In the genomic region with DNA sequence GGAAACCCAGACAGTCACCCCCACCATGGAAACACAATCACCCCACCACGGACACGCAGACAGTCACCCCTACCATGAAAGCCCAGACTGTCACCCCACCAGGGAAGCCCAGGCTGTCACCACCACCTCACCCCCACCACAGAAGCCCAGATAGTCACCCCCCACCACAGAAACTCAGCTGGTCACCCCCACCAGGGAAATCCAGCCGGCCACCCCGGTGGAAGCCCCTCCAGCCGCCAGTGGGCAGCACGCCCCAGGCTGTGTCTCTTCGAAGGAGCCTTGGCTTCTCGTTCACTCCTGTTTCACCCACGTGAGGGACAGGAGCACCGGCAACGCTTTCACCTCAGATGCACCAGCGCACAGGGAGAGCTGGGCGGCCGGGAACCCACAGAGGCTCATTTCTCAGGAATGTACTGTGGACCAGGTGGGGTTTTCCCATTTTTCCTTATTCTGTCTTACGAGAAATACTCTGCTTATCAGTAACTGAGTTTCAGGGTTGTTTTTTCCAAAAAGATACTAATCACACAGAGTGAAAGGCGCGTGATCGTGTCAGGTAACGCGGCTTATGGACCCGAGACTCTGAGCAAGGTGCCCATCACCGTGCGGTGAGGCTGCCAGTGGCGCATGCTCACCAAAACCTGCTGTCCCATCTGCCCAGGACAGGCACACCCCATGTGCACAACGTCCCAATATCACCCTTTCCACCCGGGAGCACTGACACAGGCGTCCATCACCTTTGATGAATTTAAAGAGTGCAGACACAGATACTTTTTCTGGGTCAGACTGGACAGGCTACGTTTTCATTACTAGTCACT, we compare ENCODE assay signal across 12 cellular contexts.
DNase-seq lines count a peak whose midpoint lies in the region; ATAC-seq and TF ChIP-seq lines count a peak whose summit lies in the region.
"Had no signal": no experiment of that assay in that cellular context is flagged by ENCODE, and none has a peak within 500 bp of the region (broad histone marks: within the 10 kb centered on the region; RNA-seq: fewer than 3 reads in every experiment).

No MANE protein-coding gene starts in this region.

- H3K4me3 ChIP-seq in BLaER1 treated with 17β-estradiol and CSF1 and Interleukin-3, amounts not matched to agents 10 nM and 100 nM: no peak overlapping the region

- H3K36me3 ChIP-seq in BLaER1 treated with 17β-estradiol and CSF1 and Interleukin-3, amounts not matched to agents 10 nM and 100 nM: peaks cover 31 to 55% (median 44%) of the 10 kb centered on the region in 11 experiments

- no peak for ATAC-seq in HG03039 (IDR thresholded peaks at IDR 0.05; ENCODE audit: unreplicated experiment)
- ATAC-seq: PC-3, WTC11 had no signal

- H3K27me3 ChIP-seq in BLaER1 treated with 17β-estradiol and CSF1 and Interleukin-3, amounts not matched to agents 10 nM and 100 nM: no peaks in the 10 kb centered on the region

- TF ChIP-seq CTCF in GM10248 (IDR thresholded peaks at IDR 0.05; ENCODE audit: control extremely low read depth, extremely low read depth, low read depth, missing control alignments): no peak

- H3K9ac ChIP-seq in BLaER1 treated with 17β-estradiol and CSF1 and Interleukin-3, amounts not matched to agents 10 nM and 100 nM: peak overlapping the region in 1 of 11 experiments; percentile 32; a peak in 1 of 22 replicates

- H3K4me2 ChIP-seq in BLaER1 treated with 17β-estradiol and CSF1 and Interleukin-3, amounts not matched to agents 10 nM and 100 nM: peak overlapping the region; percentile 35 to 96 (median 86); a peak in 20 of 22 replicates

- POLR2A ChIA-PET in GM10248 (lab: Yijun Ruan, JAX): interaction anchor here (2.1 kb wide), 1 partner anchor 37 kb away, joined by 13 read pairs; no protein-coding TSS in a partner anchor

- H3K27ac ChIP-seq in BLaER1 treated with 17β-estradiol and CSF1 and Interleukin-3, amounts not matched to agents 10 nM and 100 nM: peak overlapping the region in 5 of 11 experiments; percentile 17 to 87 (median 49); a peak in 7 of 22 replicates

- CTCF ChIA-PET in GM10248 (lab: Yijun Ruan, JAX): interaction anchor here (1.5 kb wide), 1 partner anchor 33 kb away, joined by 4 read pairs; no protein-coding TSS in a partner anchor

- H3K9me3 ChIP-seq in BLaER1 treated with 17β-estradiol and CSF1 and Interleukin-3, amounts not matched to agents 10 nM and 100 nM (replicated peaks in 1 of 11): peaks cover 5 to 8% (median 7%) of the 10 kb centered on the region in 11 experiments; a peak in 15 of 22 replicates

- DNase-seq in GM10248 (ENCODE audit: extremely low spot score) (peak; percentile 26), cerebellar cortex (ENCODE audit: low spot score) (peak; percentile 54), non-pigmented ciliary epithelial cell (ENCODE audit: low read depth) (peak; percentile 17), NCI-H2227 treated with DMSO at 0.1 percent for 48 hours (lab: John Stamatoyannopoulos, UW) (no peak), UCSD-AML1 (lab: John Stamatoyannopoulos, UW; ENCODE audit: unreplicated experiment) (no peak), DMS79 treated with DMSO at 0.1 percent for 48 hours (lab: John Stamatoyannopoulos, UW) (no peak)
- DNase-seq: NCI-H1417 treated with DMSO at 0.1 percent for 48 hours, NCI-H446 treated with DMSO at 0.1 percent for 48 hours, PC-3 had no signal

- peaks cover 0 to 52% (median 33%) of the 10 kb centered on the region in 11 experiments; a peak in 17 of 22 replicates for H4K20me1 ChIP-seq in BLaER1 treated with 17β-estradiol and CSF1 and Interleukin-3, amounts not matched to agents 10 nM and 100 nM

- H3K4me1 ChIP-seq in BLaER1 treated with 17β-estradiol and CSF1 and Interleukin-3, amounts not matched to agents 10 nM and 100 nM: peaks cover 28 to 48% (median 38%) of the 10 kb centered on the region in 10 experiments

Comparison
In these comparisons a context has a peak if more than half of its experiments do, and no peak if none do; other contexts are left out.
1. DNase-seq: peak in GM10248 (single experiment), cerebellar cortex (single experiment) and non-pigmented ciliary epithelial cell (single experiment); none in NCI-H2227 treated with DMSO at 0.1 percent for 48 hours (single experiment), UCSD-AML1 (single experiment) and DMS79 treated with DMSO at 0.1 percent for 48 hours (single experiment).